In genomic region chr16:76390476-76390875, GRCh38 we compare ENCODE assay signal across 24 cellular contexts.
"Had no signal": no experiment of that assay in that cellular context is flagged by ENCODE, and none has a peak within 500 bp of the region (broad histone marks: within the 10 kb centered on the region; RNA-seq: fewer than 3 reads in every experiment).

No MANE protein-coding gene starts in this region.

- H3K27ac ChIP-seq: colonic mucosa, coronary artery, epithelial cell of prostate, esophagus muscularis mucosa, esophagus squamous epithelium, gastrocnemius medialis, gastroesophageal sphincter, heart left ventricle, heart right ventricle had no signal

- H3K9me3 ChIP-seq: colonic mucosa, esophagus muscularis mucosa, esophagus squamous epithelium, gastrocnemius medialis, gastroesophageal sphincter, heart left ventricle, heart right ventricle had no signal

- H3K36me3 ChIP-seq: colonic mucosa, esophagus muscularis mucosa, esophagus squamous epithelium, gastrocnemius medialis, gastroesophageal sphincter, heart left ventricle, heart right ventricle had no signal

- H3K9me3 Mint-ChIP-seq: dendritic cell treated with granulocyte-macrophage colony-stimulating factor and Interleukin-4, amounts not matched to agents 40 ng/mL and 50 ng/mL, for 4 days; endodermal cell had no signal

- H3K27me3 Mint-ChIP-seq: dendritic cell treated with granulocyte-macrophage colony-stimulating factor and Interleukin-4, amounts not matched to agents 40 ng/mL and 50 ng/mL, for 4 days; effector memory CD8-positive, alpha-beta T cell had no signal

- ATAC-seq: effector memory CD8-positive, alpha-beta T cell; esophagus mucosa; gastrocnemius medialis; gastroesophageal sphincter; heart left ventricle; heart right ventricle had no signal

- H3K27me3 ChIP-seq: colonic mucosa, dorsolateral prefrontal cortex, esophagus muscularis mucosa, esophagus squamous epithelium, gastrocnemius medialis, gastroesophageal sphincter, heart left ventricle, heart right ventricle had no signal

- H3K4me1 ChIP-seq: colonic mucosa, esophagus muscularis mucosa, esophagus squamous epithelium, gastrocnemius medialis, gastroesophageal sphincter, heart left ventricle, heart right ventricle had no signal

- H3K4me3 ChIP-seq: colonic mucosa, coronary artery, dorsolateral prefrontal cortex, esophagus muscularis mucosa, esophagus squamous epithelium, gastrocnemius medialis, gastroesophageal sphincter, heart left ventricle, heart right ventricle had no signal

- DNase-seq: colonic mucosa; cortex of kidney; dermis blood vessel endothelial cell; dorsolateral prefrontal cortex; effector CD4-positive, alpha-beta T cell; effector CD8-positive, alpha-beta T cell; effector memory CD4-positive, alpha-beta T cell; effector memory CD8-positive, alpha-beta T cell; endodermal cell; erythroblast; esophagus squamous epithelium; foreskin fibroblast; foreskin melanocyte; gastrocnemius medialis; glutamatergic neuron; head of caudate nucleus; heart left ventricle; heart right ventricle had no signal

- H3K4me3 Mint-ChIP-seq: dendritic cell treated with granulocyte-macrophage colony-stimulating factor and Interleukin-4, amounts not matched to agents 40 ng/mL and 50 ng/mL, for 4 days; effector memory CD8-positive, alpha-beta T cell; endodermal cell had no signal

- H3K27ac Mint-ChIP-seq: dendritic cell treated with granulocyte-macrophage colony-stimulating factor and Interleukin-4, amounts not matched to agents 40 ng/mL and 50 ng/mL, for 4 days; effector memory CD8-positive, alpha-beta T cell; endodermal cell had no signal
